Comparison of ENCODE assay signal across 27 cellular contexts in the genomic region with DNA sequence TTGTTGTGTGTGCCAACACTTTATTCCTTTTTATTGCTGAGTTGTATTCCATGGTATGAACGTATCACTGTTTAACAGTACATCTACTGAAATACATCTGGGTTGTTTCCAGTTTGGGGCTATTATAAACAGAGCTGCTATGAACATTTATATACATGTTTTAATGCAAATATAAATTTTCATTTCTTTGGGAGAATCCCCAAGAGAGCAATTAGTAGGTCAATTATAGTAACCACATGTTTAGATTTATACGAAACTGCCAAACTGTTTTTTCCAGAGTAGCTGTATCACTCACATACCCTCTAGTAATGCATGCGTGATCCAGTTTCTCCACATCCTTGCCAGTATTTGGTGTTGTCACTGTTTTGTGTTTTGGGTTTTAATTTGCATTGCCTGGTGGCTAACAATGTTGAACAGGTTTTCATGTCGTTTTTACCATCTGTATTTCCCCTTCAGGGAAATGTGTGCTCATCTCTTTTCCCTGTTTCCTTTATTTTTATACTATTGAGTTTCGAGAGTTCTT.
"Had no signal": no experiment of that assay in that cellular context is flagged by ENCODE, and none has a peak within 500 bp of the region (broad histone marks: within the 10 kb centered on the region; RNA-seq: fewer than 3 reads in every experiment).

No MANE protein-coding gene starts in this region.

- H3K4me3 Mint-ChIP-seq: activated CD8-positive, alpha-beta memory T cell treated with anti-CD3 and anti-CD28 coated beads, Interleukin-2, amount 10 ng/mL, durations not matched to agents 7 days and 5 days; activated CD8-positive, alpha-beta T cell treated with anti-CD3 and anti-CD28 coated beads for 36 hours; activated naive CD4-positive, alpha-beta T cell treated with anti-CD3 and anti-CD28 coated beads, Interleukin-2, amount 50 U/mL, for 24 hours; dendritic cell treated with granulocyte-macrophage colony-stimulating factor and Interleukin-4, amounts not matched to agents 40 ng/mL and 50 ng/mL, for 4 days; natural killer cell treated with Interleukin-12 subunit alpha and Interleukin-12 subunit beta and Interleukin-15 and Interleukin-18, amount 100 ng/mL, for 72 hours; WTC11 had no signal

- DNase-seq: activated CD4-positive, alpha-beta T cell treated with anti-CD3 and anti-CD28 coated beads for 48 hours; activated CD8-positive, alpha-beta memory T cell treated with anti-CD3 and anti-CD28 coated beads, Interleukin-2, amount 10 ng/mL, durations not matched to agents 7 days and 5 days; activated CD8-positive, alpha-beta T cell treated with anti-CD3 and anti-CD28 coated beads for 36 hours; activated gamma-delta T cell treated with Interleukin-2 at 50 U/mL for 16 hours; activated T-cell treated with anti-CD3 and anti-CD28 coated beads for 4 hours; adrenal gland; brain microvascular endothelial cell; caudate nucleus; effector CD4-positive, alpha-beta T cell; head of caudate nucleus; hypothalamus; midbrain; stimulated activated CD4-positive, alpha-beta T cell treated with anti-CD3 and anti-CD28 coated beads, Interleukin-2, amount 100 ng/mL, for 48 hours; stimulated activated CD8-positive, alpha-beta memory T cell treated with anti-CD3 and anti-CD28 coated beads, Interleukin-4, amount 100 ng/mL, for 48 hours; stomach; T-helper 9 cell; transverse colon had no signal

- H3K4me1 ChIP-seq: ascending aorta, prostate gland had no signal

- ATAC-seq: activated CD8-positive, alpha-beta memory T cell treated with anti-CD3 and anti-CD28 coated beads, Interleukin-2, amount 10 ng/mL, durations not matched to agents 7 days and 5 days; activated CD8-positive, alpha-beta T cell treated with anti-CD3 and anti-CD28 coated beads for 36 hours; gastroesophageal sphincter; natural killer cell treated with Interleukin-12 subunit alpha and Interleukin-12 subunit beta and Interleukin-15 and Interleukin-18, amount 100 ng/mL, for 72 hours; WTC11 had no signal

- H3K36me3 ChIP-seq: adrenal gland, ascending aorta, brain microvascular endothelial cell, gastroesophageal sphincter, prostate gland, suprapubic skin, transverse colon had no signal

- H3K27me3 ChIP-seq: adrenal gland, ascending aorta, brain microvascular endothelial cell, gastroesophageal sphincter, stomach, suprapubic skin, transverse colon had no signal

- H3K4me3 ChIP-seq: adrenal gland, ascending aorta, gastroesophageal sphincter, prostate gland, stomach, suprapubic skin, transverse colon had no signal

- H3K27me3 Mint-ChIP-seq: activated CD8-positive, alpha-beta memory T cell treated with anti-CD3 and anti-CD28 coated beads, Interleukin-2, amount 10 ng/mL, durations not matched to agents 7 days and 5 days; activated CD8-positive, alpha-beta T cell treated with anti-CD3 and anti-CD28 coated beads for 36 hours; activated naive CD4-positive, alpha-beta T cell treated with anti-CD3 and anti-CD28 coated beads, Interleukin-2, amount 50 U/mL, for 24 hours; dendritic cell treated with granulocyte-macrophage colony-stimulating factor and Interleukin-4, amounts not matched to agents 40 ng/mL and 50 ng/mL, for 4 days; natural killer cell treated with Interleukin-12 subunit alpha and Interleukin-12 subunit beta and Interleukin-15 and Interleukin-18, amount 100 ng/mL, for 72 hours had no signal

- H3K36me3 Mint-ChIP-seq: WTC11 had no signal

- H3K27ac ChIP-seq: adrenal gland, ascending aorta, brain microvascular endothelial cell, gastroesophageal sphincter, prostate gland, stomach, suprapubic skin, transverse colon had no signal

- FAIRE-seq: islet of Langerhans, urothelium cell line had no signal

- H3K27ac Mint-ChIP-seq: activated CD8-positive, alpha-beta memory T cell treated with anti-CD3 and anti-CD28 coated beads, Interleukin-2, amount 10 ng/mL, durations not matched to agents 7 days and 5 days; activated CD8-positive, alpha-beta T cell treated with anti-CD3 and anti-CD28 coated beads for 36 hours; activated naive CD4-positive, alpha-beta T cell treated with anti-CD3 and anti-CD28 coated beads, Interleukin-2, amount 50 U/mL, for 24 hours; dendritic cell treated with granulocyte-macrophage colony-stimulating factor and Interleukin-4, amounts not matched to agents 40 ng/mL and 50 ng/mL, for 4 days had no signal

- H3K9me3 ChIP-seq: adrenal gland, ascending aorta, gastroesophageal sphincter, prostate gland, stomach, suprapubic skin, transverse colon had no signal

- H3K9me3 Mint-ChIP-seq: activated naive CD4-positive, alpha-beta T cell treated with anti-CD3 and anti-CD28 coated beads, Interleukin-2, amount 50 U/mL, for 24 hours; dendritic cell treated with granulocyte-macrophage colony-stimulating factor and Interleukin-4, amounts not matched to agents 40 ng/mL and 50 ng/mL, for 4 days; natural killer cell treated with Interleukin-12 subunit alpha and Interleukin-12 subunit beta and Interleukin-15 and Interleukin-18, amount 100 ng/mL, for 72 hours; WTC11 had no signal
